In genomic region chr1:235080258-235080657, GRCh38 we compare ENCODE assay signal across 8 cellular contexts. TPM values are rescaled to one million over a fixed set of nuclear protein-coding genes. Genes with fewer than 3 reads are reported as not detected.
A peak's percentile ranks its signal among the peaks of the same experiment; 100 is the strongest.
DNase-seq lines count a peak whose midpoint lies in the region; ATAC-seq, FAIRE-seq and TF ChIP-seq lines count a peak whose summit lies in the region.
"Not testable (repeated sequence)": the region's sequence is repeated elsewhere in the genome, so short reads cannot be mapped to it uniquely, and the experiment has no call there.

No MANE protein-coding gene starts in this region.

- not testable (repeated sequence) for H3K36me3 ChIP-seq in Loucy (ENCODE audit: insufficient read depth, low read length); breast epithelium; heart left ventricle; mesenchymal stem cell (ENCODE audit: control insufficient read depth in 1 of 2, insufficient read depth in 2 of 2, low read depth in 1 of 2, low read length in 2 of 2); psoas muscle (ENCODE audit: insufficient read depth in 1 of 2, low read depth in 1 of 2); thyroid gland

- peak overlapping the region; percentile 42 for H3K9ac ChIP-seq in Loucy (ENCODE audit: low read depth, low read length, poor library complexity, severe bottlenecking)
- H3K9ac ChIP-seq in mesenchymal stem cell (ENCODE audit: low read length) = not testable (repeated sequence)

- not testable (repeated sequence) for H3K9me3 ChIP-seq in A549; Loucy (ENCODE audit: insufficient read depth, low read depth, low read length); breast epithelium; heart left ventricle; mesenchymal stem cell (ENCODE audit: control insufficient read depth, low read length); psoas muscle; thyroid gland

- WGBS in A549 (ENCODE audit: missing lambda C conversion rate) = 93% methylated on average over 5 of the region's 5 CpGs
- WGBS in heart left ventricle, 4 donors = 85 to 91% (median 90%) methylated on average over 5 of the region's 5 CpGs
- WGBS in mesenchymal stem cell = 93% methylated on average over 5 of the region's 5 CpGs
- WGBS in psoas muscle, 3 donors = 89 to 94% (median 91%) methylated on average over 5 of the region's 5 CpGs
- 92 to 96% methylated on average over 5 of the region's 5 CpGs for WGBS in thyroid gland, 2 donors

- H4K20me1 ChIP-seq in Loucy (ENCODE audit: insufficient read depth, low read length, poor library complexity, severe bottlenecking) = not testable (repeated sequence)

- H2AFZ ChIP-seq in Loucy (ENCODE audit: low read length); mesenchymal stem cell (ENCODE audit: low read depth, low read length): not testable (repeated sequence)

- not testable (repeated sequence) for H3K79me2 ChIP-seq in Loucy (ENCODE audit: insufficient read depth, low read length)

- H2BK5ac ChIP-seq in mesenchymal stem cell (ENCODE audit: low read depth, low read length, poor library complexity, severe bottlenecking) = peak overlapping the region; percentile 4

- peaks cover 75% of the 10 kb centered on the region for H3K4me1 ChIP-seq in A549
- peaks cover 38% of the 10 kb centered on the region for H3K4me1 ChIP-seq in Loucy (ENCODE audit: insufficient read depth, low read length, poor library complexity, severe bottlenecking)
- peaks cover 7 to 18% of the 10 kb centered on the region in 2 donors for H3K4me1 ChIP-seq in breast epithelium
- H3K4me1 ChIP-seq in heart left ventricle = peaks cover 0 to 79% (median 54%) of the 10 kb centered on the region in 12 donors
- H3K4me1 ChIP-seq in mesenchymal stem cell (ENCODE audit: control insufficient read depth, insufficient read depth, low read depth, low read length) = peaks cover 26% of the 10 kb centered on the region
- H3K4me1 ChIP-seq in psoas muscle = peaks cover 54% of the 10 kb centered on the region
- H3K4me1 ChIP-seq in thyroid gland = peaks cover 47 to 74% of the 10 kb centered on the region in 2 donors

- H2BK15ac ChIP-seq in mesenchymal stem cell (ENCODE audit: low read depth, poor library complexity, severe bottlenecking) = not testable (repeated sequence)

- H2AK5ac ChIP-seq in mesenchymal stem cell (ENCODE audit: low read length, severe bottlenecking) = not testable (repeated sequence)

- not testable (repeated sequence) for H3K27me3 ChIP-seq in Loucy (ENCODE audit: insufficient read depth, low read length, poor library complexity, severe bottlenecking); breast epithelium; heart left ventricle; mesenchymal stem cell (ENCODE audit: control insufficient read depth in 1 of 2, insufficient read depth in 1 of 2, low read length in 2 of 2); psoas muscle (ENCODE audit: insufficient read depth in 3 of 3, low read length in 2 of 3); thyroid gland

- not testable (repeated sequence) for H4K91ac ChIP-seq in mesenchymal stem cell (ENCODE audit: low read length)

- not testable (repeated sequence) for DNase-seq in A549 (ENCODE audit: low read depth in 1 of 2, low spot score in 1 of 2); breast epithelium (ENCODE audit: low spot score in 2 of 2); heart left ventricle; mesenchymal stem cell; psoas muscle; thyroid gland

- H3K4me2 ChIP-seq in A549 = peak overlapping the region; percentile 61
- H3K4me2 ChIP-seq in Loucy (ENCODE audit: low read depth, low read length, poor library complexity, severe bottlenecking); mesenchymal stem cell (ENCODE audit: low read length, poor library complexity, severe bottlenecking): not testable (repeated sequence)

- not testable (repeated sequence) for H3K4me3 ChIP-seq in A549; Loucy (ENCODE audit: low read length, poor library complexity, severe bottlenecking); breast epithelium; heart left ventricle; mesenchymal stem cell (ENCODE audit: insufficient read depth in 1 of 2, low read depth in 1 of 2, low read length in 2 of 2); psoas muscle; thyroid gland (replicated peaks in 1 of 3)

- not testable (repeated sequence) for TF ChIP-seq CTCF in A549 (IDR thresholded peaks at IDR 0.05); Loucy (conservative IDR thresholded peaks at IDR 0.05; ENCODE audit: low read length); VCaP (conservative IDR thresholded peaks at IDR 0.05); breast epithelium (IDR thresholded peaks at IDR 0.05); heart left ventricle (IDR thresholded peaks at IDR 0.05); psoas muscle (IDR thresholded peaks at IDR 0.05); thyroid gland (IDR thresholded peaks at IDR 0.05)

- H4K8ac ChIP-seq in mesenchymal stem cell (ENCODE audit: low read length) = not testable (repeated sequence)

- H3K79me1 ChIP-seq in mesenchymal stem cell (replicated peaks; ENCODE audit: low read length, poor library complexity, severe bottlenecking) = not testable (repeated sequence)

- not testable (repeated sequence) for H3F3A ChIP-seq in Loucy (ENCODE audit: low read depth)

- CTCF ChIA-PET in A549 (lab: Yijun Ruan, JAX) = interaction anchor here (1.0 to 1.6 kb wide), 3 partner anchors 118 to 593 kb away, joined by 3 to 5 read pairs (median 3); no protein-coding TSS in a partner anchor

- H3K18ac ChIP-seq in mesenchymal stem cell (ENCODE audit: low read depth in 1 of 2, low read length in 2 of 2) = not testable (repeated sequence)

- intact Hi-C loops in breast epithelium (cut with DNase I; ENCODE audit: low total_unique reads) (loop anchor here (5.0 kb wide), 2 partner anchors 473 to 583 kb away; no protein-coding TSS in a partner anchor), heart left ventricle (cut with DNase I) (loop anchor here in 7 of 10 donors (5.0 to 10.0 kb wide), 6 partner anchors 33 to 483 kb away; partner anchors contain the start of gene IRF2BP2 (in 3 of the 7)), psoas muscle (cut with DNase I) (loop anchor here in 1 of 2 donors (5.0 kb wide), 2 partner anchors 308 to 483 kb away; no protein-coding TSS in a partner anchor), thyroid gland (cut with DNase I) (loop anchor here (5.0 to 10.0 kb wide), 2 partner anchors 345 to 468 kb away; partner anchors contain the start of gene IRF2BP2)

- ATAC-seq in A549, heart left ventricle, psoas muscle: not testable (repeated sequence)

- not testable (repeated sequence) for H3K9me2 ChIP-seq in Loucy (replicated peaks; ENCODE audit: low read depth, low read length)

- H3K4ac ChIP-seq in mesenchymal stem cell (ENCODE audit: low read depth in 1 of 2, low read length in 2 of 2) = not testable (repeated sequence)

- not testable (repeated sequence) for H3K14ac ChIP-seq in mesenchymal stem cell (ENCODE audit: low read length in 2 of 2)

- H2BK120ac ChIP-seq in mesenchymal stem cell (ENCODE audit: low read depth, low read length) = peak overlapping the region; percentile 91

- TF ChIP-seq POLR2A in A549 (IDR thresholded peaks at IDR 0.05; ENCODE audit: low read length); breast epithelium (IDR thresholded peaks at IDR 0.05); heart left ventricle (IDR thresholded peaks at IDR 0.05); thyroid gland (IDR thresholded peaks at IDR 0.05): not testable (repeated sequence)

- POLR2A ChIA-PET in A549 (lab: Yijun Ruan, JAX) = not testable (repeated sequence)

- not testable (repeated sequence) for TF ChIP-seq EP300 in A549 (IDR thresholded peaks at IDR 0.05)

- TF ChIP-seq RAD21 in A549 (conservative IDR thresholded peaks at IDR 0.05 in 1 of 2, IDR thresholded peaks at IDR 0.05 in 1 of 2) = not testable (repeated sequence)

- FAIRE-seq in A549 (lab: Jason Lieb, UNC) = not testable (repeated sequence)

- peak overlapping the region in 1 of 2 experiments; percentile 99 for H2BK12ac ChIP-seq in mesenchymal stem cell (ENCODE audit: low read length in 2 of 2)

- peak overlapping the region; percentile 97 to 98 for H3K27ac ChIP-seq in A549
- H3K27ac ChIP-seq in VCaP = peak overlapping the region; percentile 18
- peak overlapping the region; percentile 85 to 86 for H3K27ac ChIP-seq in breast epithelium
- peak overlapping the region; percentile 17 to 96 (median 74) for H3K27ac ChIP-seq in heart left ventricle
- not testable (repeated sequence) for H3K27ac ChIP-seq in mesenchymal stem cell (ENCODE audit: low read length, poor library complexity, severe bottlenecking)
- H3K27ac ChIP-seq in psoas muscle = peak overlapping the region; percentile 96
- H3K27ac ChIP-seq in thyroid gland = peak overlapping the region; percentile 56 to 99 (median 95)

- not testable (repeated sequence) for H3K23ac ChIP-seq in mesenchymal stem cell (ENCODE audit: low read length in 2 of 2)

RNA-seq across cellular contexts. Expression of gene TOMM20, which starts 48.4 kb away (rescaled TPM):
- polyA plus RNA-seq in A549 (2011; rRNA removed) = 118 and 122 TPM in 2 replicates
- 51.7 and 54.5 TPM in 2 replicates for polyA plus RNA-seq in A549 (2012; cell fraction: cytosol; rRNA removed)
- polyA plus RNA-seq in A549 (2012; cell fraction: nucleus; rRNA removed) = 15.8 and 18.1 TPM in 2 replicates
- polyA plus RNA-seq in A549 (2017; fragmentation: RNase III; extraction: RNeasy Plus Mini Kit Qiagen cat#74134 plus additional on column Dnase treatment) = 106 to 113 TPM (median 112 TPM) in 3 replicates
- polyA minus RNA-seq in A549 (2011; rRNA and poly(A)+ RNA removed) = 27.0 and 34.3 TPM in 2 replicates
- 100 to 1,000 TPM; 112 to 153 (median 112) TPM for total RNA-seq in breast epithelium
- 100 to 1,000 TPM in 1 of 9 donors, 10 to 100 TPM in 8; 56.7 to 100 (median 83.3) TPM for total RNA-seq in heart left ventricle
- 10 to 100 TPM; 43.0 to 80.9 TPM for polyA plus RNA-seq in heart left ventricle
- polyA plus RNA-seq in mesenchymal stem cell (2013, experiment 1 of 2) = 99.5 TPM
- polyA plus RNA-seq in mesenchymal stem cell (2013, experiment 2 of 2) = 104 TPM
- 10 to 100 TPM; 56.3 to 88.7 (median 66.9) TPM for total RNA-seq in psoas muscle
- polyA plus RNA-seq in psoas muscle = 10 to 100 TPM; 44.7 to 90.9 (median 77.0) TPM
- total RNA-seq in thyroid gland = 100 to 1,000 TPM; 117 to 204 (median 157) TPM
